ENCODE assay signal across 20 cellular contexts in genomic region chr5:170427672-170428236, GRCh38. TPM values are rescaled to one million over a fixed set of nuclear protein-coding genes. Genes with fewer than 3 reads are reported as not detected.
DNase-seq lines count a peak whose midpoint lies in the region; ATAC-seq and TF ChIP-seq lines count a peak whose summit lies in the region.
"Had no signal": no experiment of that assay in that cellular context is flagged by ENCODE, and none has a peak within 500 bp of the region (broad histone marks: within the 10 kb centered on the region; RNA-seq: fewer than 3 reads in every experiment).

No MANE protein-coding gene starts in this region.

- peaks cover 35% of the 10 kb centered on the region for H3K27me3 Mint-ChIP-seq in nephron progenitor cell (ENCODE audit: low read depth, poor library complexity)

- peak overlapping the region; percentile 1 for H3K27ac Mint-ChIP-seq in nephron progenitor cell
- H3K27ac Mint-ChIP-seq: stimulated activated memory B cell treated with anti-CD40 and anti-IgM and Interleukin-4, amounts not matched to agents 10 μg/mL and 1 μg/mL and 100 μg/mL, for 72 hours had no signal

- no peak for TF ChIP-seq CTCF in nephron progenitor cell (IDR thresholded peaks at IDR 0.05)

- H3K36me3 Mint-ChIP-seq in nephron progenitor cell (ENCODE audit: low read depth), result no peaks in the 10 kb centered on the region
- H3K36me3 Mint-ChIP-seq: activated naive CD4-positive, alpha-beta T cell treated with anti-CD3 and anti-CD28 coated beads, Interleukin-2, amount 50 U/mL, for 72 hours; CD14-positive monocyte; stimulated activated memory B cell treated with anti-CD40 and anti-IgM and Interleukin-4, amounts not matched to agents 10 μg/mL and 1 μg/mL and 100 μg/mL, for 72 hours had no signal

- H3K4me3 Mint-ChIP-seq in nephron progenitor cell, result no peak overlapping the region
- H3K4me3 Mint-ChIP-seq: CD14-positive monocyte; neural crest cell; stimulated activated memory B cell treated with anti-CD40 and anti-IgM and Interleukin-4, amounts not matched to agents 10 μg/mL and 1 μg/mL and 100 μg/mL, for 72 hours had no signal

- DNase-seq in HT1080 (ENCODE audit: low read depth), result peak; percentile 23
- DNase-seq in NCI-H345 (lab: John Stamatoyannopoulos, UW), result peak; percentile 74
- peak; percentile 6 for DNase-seq in dermis blood vessel endothelial cell
- no peak for DNase-seq in nephron progenitor cell
- DNase-seq in HT-29 (ENCODE audit: low spot score), result no peak
- DNase-seq: activated CD8-positive, alpha-beta memory T cell treated with anti-CD3 and anti-CD28 coated beads, Interleukin-2, amount 50 U/mL, for 48 hours; cerebellar nuclear complex; GM23248; NCI-H1930; PC-9; stimulated activated CD4-positive, alpha-beta T cell treated with anti-CD3 and anti-CD28 coated beads, Interleukin-4, amount 100 ng/mL, for 4 hours; T-helper 1 cell had no signal

- no peaks in the 10 kb centered on the region for H3K9me3 Mint-ChIP-seq in nephron progenitor cell
- H3K9me3 Mint-ChIP-seq: activated naive CD4-positive, alpha-beta T cell treated with anti-CD3 and anti-CD28 coated beads, Interleukin-2, amount 50 U/mL, for 72 hours; neural crest cell; stimulated activated memory B cell treated with anti-CD40 and anti-IgM and Interleukin-4, amounts not matched to agents 10 μg/mL and 1 μg/mL and 100 μg/mL, for 72 hours had no signal

- peaks cover 25% of the 10 kb centered on the region for H3K4me1 Mint-ChIP-seq in nephron progenitor cell
- H3K4me1 Mint-ChIP-seq: neural crest cell; stimulated activated memory B cell treated with anti-CD40 and anti-IgM and Interleukin-4, amounts not matched to agents 10 μg/mL and 1 μg/mL and 100 μg/mL, for 72 hours had no signal

- ATAC-seq in HG02938 (IDR thresholded peaks at IDR 0.05; ENCODE audit: unreplicated experiment) (no peak), HG02642 (IDR thresholded peaks at IDR 0.05; ENCODE audit: poor library complexity, unreplicated experiment) (no peak)
- ATAC-seq: activated CD4-positive, CD25-positive, alpha-beta regulatory T cell treated with anti-CD3 and anti-CD28 coated beads, Interleukin-2, amount 50 U/mL, for 24 hours; activated naive CD4-positive, alpha-beta T cell treated with anti-CD3 and anti-CD28 coated beads, Interleukin-2, amount 50 U/mL, for 72 hours; K562; stimulated activated memory B cell treated with anti-CD40 and anti-IgM and Interleukin-4, amounts not matched to agents 10 μg/mL and 1 μg/mL and 100 μg/mL, for 72 hours had no signal

RNA-seq across cellular contexts. Expression of gene KCNMB1, which starts 38.6 kb away (rescaled TPM):
- total RNA-seq in HT1080 (2014; rRNA removed; shearing (Covaris generic)), result not detected in 2 replicates
- not detected in 2 replicates for polyA plus RNA-seq in HT1080 (2015; cell fraction: cytosol; rRNA removed)
- 0.11 TPM in 1 of 2 replicates, not detected in the other for polyA plus RNA-seq in HT1080 (2015; cell fraction: nucleus; rRNA removed)
- total RNA-seq in dermis blood vessel endothelial cell, result not detected in 2 replicates
- total RNA-seq in HT-29 (2014; rRNA removed; shearing (Covaris generic)), result not detected in 2 replicates
- total RNA-seq: activated naive CD4-positive, alpha-beta T cell treated with anti-CD3 and anti-CD28 coated beads, Interleukin-2, amount 50 U/mL, for 72 hours; GM23248; K562; neural crest cell; PC-9 had no signal
- polyA plus RNA-seq: GM23248, K562 had no signal

Comparison
In these comparisons a context has a peak if more than half of its experiments do, and no peak if none do; other contexts are left out.
1. DNase-seq: peak in HT1080 (single experiment), NCI-H345 (single experiment) and dermis blood vessel endothelial cell (single experiment); none in nephron progenitor cell (single experiment) and HT-29 (single experiment).